ENCODE assay signal across 8 cellular contexts in the genomic region with DNA sequence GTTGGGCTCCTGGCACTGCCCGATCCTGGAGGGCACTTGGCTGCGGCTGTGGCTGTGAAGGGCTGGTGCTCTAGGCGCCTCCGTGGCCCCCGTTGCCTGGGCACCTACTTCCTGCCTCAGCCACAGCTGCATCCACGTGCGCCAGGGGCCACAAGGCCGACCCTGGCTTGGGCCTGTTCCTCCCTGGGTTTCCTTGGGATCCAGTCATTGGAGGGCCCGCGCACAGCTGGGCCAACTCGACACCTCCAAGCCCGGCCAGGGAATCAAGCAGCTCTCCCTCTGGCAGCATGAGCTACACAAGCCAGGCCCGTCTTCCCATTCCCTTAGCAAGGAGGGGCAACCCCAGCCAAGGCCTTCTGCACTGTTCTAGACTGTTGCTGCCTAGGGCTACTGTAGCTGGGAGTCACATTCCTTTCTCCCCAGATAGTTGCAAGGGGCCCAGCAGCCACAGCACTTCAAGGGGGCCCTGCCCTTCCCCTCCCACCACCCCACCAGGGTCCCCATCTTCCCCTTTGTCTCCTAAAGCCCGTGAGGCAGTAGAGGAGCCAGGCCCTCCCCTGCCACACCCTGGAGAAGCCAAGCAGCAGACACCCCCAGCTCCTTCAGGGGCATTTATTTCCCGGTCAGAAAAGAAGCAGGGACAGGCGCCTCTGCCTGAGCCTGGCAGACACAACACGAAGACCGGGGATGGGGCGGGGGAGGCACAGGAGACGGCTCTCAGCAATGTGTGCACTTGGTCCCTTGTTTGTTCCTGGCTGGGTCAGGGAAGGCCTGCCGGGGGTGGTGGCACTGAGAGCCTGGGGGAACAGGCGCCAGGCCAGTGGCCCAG.
DNase-seq lines count a peak whose midpoint lies in the region; ATAC-seq and TF ChIP-seq lines count a peak whose summit lies in the region.

No MANE protein-coding gene starts in this region.

- peaks cover 41% of the 10 kb centered on the region for H3K4me1 Mint-ChIP-seq in activated naive CD4-positive, alpha-beta T cell treated with anti-CD3 and anti-CD28 coated beads, Interleukin-2, amount 50 U/mL, for 24 hours

- no peaks in the 10 kb centered on the region for H3K27me3 Mint-ChIP-seq in activated naive CD4-positive, alpha-beta T cell treated with anti-CD3 and anti-CD28 coated beads, Interleukin-2, amount 50 U/mL, for 24 hours

- no peaks in the 10 kb centered on the region for H3K9me3 ChIP-seq in muscle layer of colon (ENCODE audit: low read length)

- peaks cover 21% of the 10 kb centered on the region for H3K36me3 ChIP-seq in muscle layer of colon (ENCODE audit: insufficient read depth, low read length)

- peaks cover 14% of the 10 kb centered on the region for H3K36me3 Mint-ChIP-seq in activated naive CD4-positive, alpha-beta T cell treated with anti-CD3 and anti-CD28 coated beads, Interleukin-2, amount 50 U/mL, for 24 hours

- no peaks in the 10 kb centered on the region for H3K27me3 ChIP-seq in muscle layer of colon (ENCODE audit: control insufficient read depth in 1 of 2, insufficient read depth in 2 of 2, low read length in 2 of 2)

- ATAC-seq in GM21528 (IDR thresholded peaks at IDR 0.05; ENCODE audit: low FRiP score, unreplicated experiment) = no peak

- no peak overlapping the region for H3K4me3 ChIP-seq in choroid plexus epithelial cell (ENCODE audit: low read depth, low read length)
- H3K4me3 ChIP-seq in muscle layer of colon (ENCODE audit: low read depth in 1 of 2, low read length in 2 of 2) = no peak overlapping the region

- H3K4me1 ChIP-seq in muscle layer of colon (ENCODE audit: insufficient read depth, low read length) = peaks cover 32% of the 10 kb centered on the region

- H3K9me3 Mint-ChIP-seq in activated naive CD4-positive, alpha-beta T cell treated with anti-CD3 and anti-CD28 coated beads, Interleukin-2, amount 50 U/mL, for 24 hours = no peaks in the 10 kb centered on the region

- DNase-seq in activated naive CD4-positive, alpha-beta T cell (lab: John Stamatoyannopoulos, UW) = no peak
- DNase-seq in RPMI8226 (peak; percentile 42), choroid plexus epithelial cell (ENCODE audit: low read depth) (peak; percentile 67), NCI-H774 (lab: John Stamatoyannopoulos, UW) (no peak), NCI-H2107 treated with DMSO at 0.1 percent for 48 hours (lab: John Stamatoyannopoulos, UW; ENCODE audit: unreplicated experiment) (no peak)

- H3K27ac ChIP-seq in muscle layer of colon (ENCODE audit: low read depth, low read length) = peak overlapping the region; percentile 27

- peak overlapping the region; percentile 41 for H3K27ac Mint-ChIP-seq in activated naive CD4-positive, alpha-beta T cell treated with anti-CD3 and anti-CD28 coated beads, Interleukin-2, amount 50 U/mL, for 24 hours

- H3K4me3 Mint-ChIP-seq in activated naive CD4-positive, alpha-beta T cell treated with anti-CD3 and anti-CD28 coated beads, Interleukin-2, amount 50 U/mL, for 24 hours = no peak overlapping the region

- no peak overlapping the region for H3K9ac ChIP-seq in muscle layer of colon (ENCODE audit: low read length)

- TF ChIP-seq CTCF in choroid plexus epithelial cell (conservative IDR thresholded peaks at IDR 0.05; ENCODE audit: low read depth, low read length) = no peak

Comparison
In these comparisons a context has a peak if more than half of its experiments do, and no peak if none do; other contexts are left out.
1. DNase-seq: peak in RPMI8226 (single experiment) and choroid plexus epithelial cell (single experiment); none in activated naive CD4-positive, alpha-beta T cell (0 of 4), NCI-H774 (single experiment) and NCI-H2107 treated with DMSO at 0.1 percent for 48 hours (single experiment).